8 cellular contexts compared by ENCODE assay signal in the genomic region with DNA sequence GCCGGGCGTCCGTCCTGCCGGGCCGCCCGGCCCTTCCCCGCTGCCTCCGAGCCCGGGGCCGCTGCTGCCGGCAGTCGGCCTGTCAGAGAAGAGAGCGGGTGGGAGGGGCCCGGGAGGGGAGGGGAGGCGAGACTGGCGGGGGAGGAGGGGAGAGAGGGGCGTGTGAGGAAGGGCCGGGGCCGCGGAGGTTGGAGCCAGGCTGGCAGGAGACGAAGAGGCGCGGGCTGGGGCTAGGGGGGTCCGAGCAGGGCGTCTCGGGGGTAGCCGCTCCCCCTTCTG. TPM values are rescaled to one million over a fixed set of nuclear protein-coding genes. Genes with fewer than 3 reads are reported as not detected.
DNase-seq lines count a peak whose midpoint lies in the region; ATAC-seq and TF ChIP-seq lines count a peak whose summit lies in the region.

No MANE protein-coding gene starts in this region.

- no peaks in the 10 kb centered on the region for H3K27me3 ChIP-seq in prostate gland (replicated peaks; ENCODE audit: insufficient read depth)

- ATAC-seq in GM19438 (IDR thresholded peaks at IDR 0.05; ENCODE audit: low read depth, unreplicated experiment) (peak; percentile 34), HG03442 (IDR thresholded peaks at IDR 0.05; ENCODE audit: unreplicated experiment) (peak; percentile 18), GM18873 (IDR thresholded peaks at IDR 0.05; ENCODE audit: low FRiP score, unreplicated experiment) (no peak)

- H3K4me3 ChIP-seq in foreskin fibroblast (ENCODE audit: low read depth in 1 of 2, low read length in 2 of 2) (peak overlapping the region; percentile 92 to 93), prostate gland (peak overlapping the region; percentile 81 to 97)

- TF ChIP-seq CTCF in foreskin fibroblast (IDR thresholded peaks at IDR 0.05; ENCODE audit: low read depth, low read length) (no peak), prostate gland (IDR thresholded peaks at IDR 0.05) (no peak)

- TF ChIP-seq POLR2A in prostate gland (IDR thresholded peaks at IDR 0.05): no peak

- H3K36me3 ChIP-seq in prostate gland: no peaks in the 10 kb centered on the region

- peak overlapping the region; percentile 98 to 100 for H3K27ac ChIP-seq in prostate gland

- intact Hi-C loops in prostate gland (cut with DNase I): loop anchor here (1.0 to 5.0 kb wide), 2 partner anchors 39 to 72 kb away; no protein-coding TSS in a partner anchor

- WGBS in prostate gland: under 1% methylated on average over 22 of the region's 27 CpGs

- DNase-seq in COR-L47 (lab: John Stamatoyannopoulos, UW) (peak; percentile 63), foreskin fibroblast (no peak), prostate gland (ENCODE audit: low spot score) (no peak), EL (no peak)
- DNase-seq in activated CD4-positive, alpha-beta T cell treated with anti-CD3 and anti-CD28 coated beads, Interleukin-2, amount 50 U/mL, for 1 hour: peak; percentile 81

- no peaks in the 10 kb centered on the region for H3K9me3 ChIP-seq in prostate gland

- H3K4me1 ChIP-seq in prostate gland (replicated peaks): no peaks in the 10 kb centered on the region

RNA-seq across cellular contexts. Expression of gene CREBRF, which starts 0.6 kb away (rescaled TPM):
- total RNA-seq in prostate gland: 10 to 100 TPM; 21.5 to 52.3 TPM

Comparison
In these comparisons a context has a peak if more than half of its experiments do, and no peak if none do; other contexts are left out.
1. DNase-seq: peak in COR-L47 (single experiment) and activated CD4-positive, alpha-beta T cell treated with anti-CD3 and anti-CD28 coated beads, Interleukin-2, amount 50 U/mL, for 1 hour (single experiment); none in foreskin fibroblast (0 of 2), prostate gland (single experiment) and EL (single experiment).